In the genomic region with DNA sequence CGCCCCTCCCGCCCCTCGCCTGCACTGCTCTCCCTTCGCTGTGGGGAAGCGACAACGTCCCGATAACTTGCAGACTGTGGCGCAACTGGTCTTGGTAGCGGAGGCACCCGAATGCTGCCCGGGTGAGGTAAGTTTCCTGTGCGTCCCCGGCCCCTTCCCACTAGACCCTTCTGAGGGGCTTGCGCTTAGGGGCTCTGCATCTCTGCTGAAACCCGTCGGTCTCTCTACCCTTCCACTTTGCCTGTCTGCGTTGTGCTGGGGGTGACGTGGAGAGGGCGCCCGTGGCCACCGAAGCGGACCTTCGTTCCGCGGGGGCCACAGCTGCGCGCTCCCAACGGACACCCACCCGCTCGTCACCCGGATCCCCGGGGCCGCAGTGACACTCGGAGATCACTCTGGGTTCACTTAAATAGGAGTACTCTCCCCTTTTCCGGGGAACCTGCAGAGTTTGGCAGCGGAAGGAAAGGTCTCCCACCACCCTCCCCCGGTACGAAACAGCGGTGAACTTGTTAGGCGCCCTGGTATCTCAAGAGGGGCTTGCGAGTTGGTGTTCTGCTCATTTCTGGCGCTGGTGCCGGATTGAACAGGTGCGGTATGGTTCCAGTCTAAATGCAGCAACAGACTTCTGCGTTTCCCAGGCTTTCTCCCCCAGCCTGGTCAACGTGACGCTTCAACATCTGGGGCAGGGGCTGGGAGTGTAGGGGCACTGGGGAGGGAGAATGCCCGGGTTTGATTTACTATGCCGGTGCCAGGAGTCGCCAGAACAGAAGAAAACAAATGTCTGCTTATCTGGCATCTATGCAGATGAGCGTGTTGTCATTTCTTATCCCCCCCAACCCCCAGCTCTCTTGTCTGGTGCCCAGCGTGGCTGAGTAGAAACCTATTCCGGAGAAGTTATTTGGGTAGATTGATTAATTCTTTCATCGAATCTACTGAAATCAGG, we compare ENCODE assay signal across 8 cellular contexts. TPM values are rescaled to one million over a fixed set of nuclear protein-coding genes. Genes with fewer than 3 reads are reported as not detected.
DNase-seq lines count a peak whose midpoint lies in the region; ATAC-seq and TF ChIP-seq lines count a peak whose summit lies in the region.

No MANE protein-coding gene starts in this region.

- H3K27ac ChIP-seq in OCI-LY7 (ENCODE audit: low read depth, low read length, poor library complexity, severe bottlenecking), result no peak overlapping the region
- no peak overlapping the region for H3K27ac ChIP-seq in ectodermal cell (ENCODE audit: insufficient read depth, low read depth, low read length, poor library complexity, severe bottlenecking)
- H3K27ac ChIP-seq in urinary bladder (ENCODE audit: low read depth), result no peak overlapping the region

- TF ChIP-seq CTCF in OCI-LY7 (conservative IDR thresholded peaks at IDR 0.05; ENCODE audit: low read length), result peak; percentile 42; the same call in 1 of the 2 replicates

- H3K79me2 ChIP-seq in OCI-LY7 (ENCODE audit: insufficient read depth, low read depth, low read length), result no peaks in the 10 kb centered on the region

- H3K9me3 ChIP-seq in OCI-LY7 (ENCODE audit: low read length), result no peaks in the 10 kb centered on the region
- no peaks in the 10 kb centered on the region for H3K9me3 ChIP-seq in ectodermal cell (ENCODE audit: control insufficient read depth, low read length)
- H3K9me3 ChIP-seq in mononuclear cell (ENCODE audit: low read depth, low read length), result no peaks in the 10 kb centered on the region

- H3K36me3 ChIP-seq in OCI-LY7 (ENCODE audit: insufficient read depth, low read length) (no peaks in the 10 kb centered on the region), ectodermal cell (ENCODE audit: control insufficient read depth, insufficient read depth, low read length) (no peaks in the 10 kb centered on the region), urinary bladder (ENCODE audit: insufficient read depth) (no peaks in the 10 kb centered on the region)

- peak; percentile 4 for ATAC-seq in HG02852 (IDR thresholded peaks at IDR 0.05; ENCODE audit: unreplicated experiment)

- H3K4me1 ChIP-seq in OCI-LY7 (ENCODE audit: insufficient read depth, low read length, poor library complexity, severe bottlenecking) (peaks cover 43% of the 10 kb centered on the region), ectodermal cell (ENCODE audit: control insufficient read depth, insufficient read depth, low read length) (peaks cover 5% of the 10 kb centered on the region), mononuclear cell (ENCODE audit: insufficient read depth, low read length) (peaks cover 35% of the 10 kb centered on the region), urinary bladder (ENCODE audit: insufficient read depth) (no peaks in the 10 kb centered on the region)

- peak; percentile 45 for DNase-seq in SIG-M5 treated with dmso at 0.1 percent for 504 hours (lab: John Stamatoyannopoulos, UW; ENCODE audit: unreplicated experiment)
- DNase-seq in SIG-M5 (lab: John Stamatoyannopoulos, UW), result no peak
- no peak for DNase-seq in OCI-LY7 (ENCODE audit: low spot score)
- no peak for DNase-seq in mucosa of gallbladder (ENCODE audit: low spot score)

- H3K27me3 ChIP-seq in ectodermal cell (ENCODE audit: control insufficient read depth, insufficient read depth, low read length, poor library complexity, severe bottlenecking) (peaks cover 49% of the 10 kb centered on the region), mononuclear cell (ENCODE audit: insufficient read depth, low read length) (peaks cover 17% of the 10 kb centered on the region)

- H2AFZ ChIP-seq in OCI-LY7 (ENCODE audit: low read length), result peak overlapping the region; percentile 72

- H3K9me2 ChIP-seq in OCI-LY7 (ENCODE audit: insufficient read depth, low read length), result no peaks in the 10 kb centered on the region

- POLR2A ChIA-PET in OCI-LY7 (lab: Charles Lee), result interaction anchor here (0.5 kb wide), 1 partner anchor 39 kb away, joined by 3 read pairs; no protein-coding TSS in a partner anchor

- CTCF ChIA-PET in OCI-LY7 (lab: Charles Lee; ENCODE audit: unreplicated experiment), result interaction anchor here (0.8 kb wide), 1 partner anchor 121 kb away, joined by 3 read pairs; no protein-coding TSS in a partner anchor

- no TSS peak for BruUV-seq in OCI-LY7 (replicated peaks; lab: Mats Ljungman, UMichigan)

- intact Hi-C loops in OCI-LY7 (cut with micrococcal nuclease; ENCODE audit: unreplicated experiment), result loop anchor here (2.0 to 5.0 kb wide), 5 partner anchors 19 to 291 kb away; a partner anchor contains a TSS

- peak overlapping the region; percentile 91 for H3K4me2 ChIP-seq in OCI-LY7 (ENCODE audit: low read length)

- WGBS in ectodermal cell, 2 experiments, result 2% methylated on average over 54 of the region's 54 CpGs
- under 1% methylated on average over 54 of the region's 54 CpGs for WGBS in urinary bladder

- H4K20me1 ChIP-seq in OCI-LY7 (ENCODE audit: insufficient read depth, low read length), result peaks cover 9% of the 10 kb centered on the region; the same call in 1 of the 2 replicates

- H3K4me3 ChIP-seq in OCI-LY7 (ENCODE audit: low read depth, low read length, poor library complexity, severe bottlenecking) (peak overlapping the region; percentile 82), ectodermal cell (ENCODE audit: insufficient read depth, low read depth, low read length) (peak overlapping the region; percentile 56), mononuclear cell (ENCODE audit: low read length) (peak overlapping the region; percentile 56), urinary bladder (ENCODE audit: low read depth, low read length) (peak overlapping the region; percentile 61)

RNA-seq across cellular contexts. Expression of a gene that starts 0.9 kb away (rescaled TPM):
- total RNA-seq in OCI-LY7 (2014; rRNA removed; shearing (Covaris generic)), result 3.8 and 4.8 TPM in 2 replicates
- total RNA-seq in OCI-LY7 (2022) (10.7 and 11.5 TPM in 2 replicates), mononuclear cell (1.5 TPM), urinary bladder (6.4 TPM), mucosa of gallbladder (14.0 TPM)
- 2.1 TPM for polyA plus RNA-seq in ectodermal cell (2013, experiment 1 of 4)
- polyA plus RNA-seq in ectodermal cell (2013, experiment 2 of 4), result 2.8 TPM
- polyA plus RNA-seq in ectodermal cell (2013, experiment 3 of 4), result 2.1 TPM
- polyA plus RNA-seq in ectodermal cell (2013, experiment 4 of 4), result 2.4 TPM
- 3.1 TPM for polyA plus RNA-seq in urinary bladder
